ENCODE assay signal across 30 cellular contexts in genomic region chr9:126417684-126418083, GRCh38.
"Had no signal": no experiment of that assay in that cellular context is flagged by ENCODE, and none has a peak within 500 bp of the region (broad histone marks: within the 10 kb centered on the region; RNA-seq: fewer than 3 reads in every experiment).

No MANE protein-coding gene starts in this region.

- H3K27ac Mint-ChIP-seq: activated naive CD4-positive, alpha-beta T cell treated with anti-CD3 and anti-CD28 coated beads, Interleukin-2, amount 10 ng/mL, durations not matched to agents 7 days and 5 days; activated naive CD8-positive, alpha-beta T cell treated with anti-CD3 and anti-CD28 coated beads, Interleukin-2, amount 50 U/mL, for 24 hours; activated T-helper 1 cell treated with anti-CD3 and anti-CD28 coated beads, Interleukin-12 subunit alpha, Interleukin-12 subunit beta, Interleukin-2, Interleukin-4 antibody, amounts not matched to agents 30 ng/mL and 10 ng/mL and 1 ng/mL, durations not matched to agents 14 hours and 24 hours and 36 hours; nephron; progenitor cell of endocrine pancreas; stimulated activated naive CD8-positive, alpha-beta T cell treated with anti-CD3 and anti-CD28 coated beads, Interleukin-15, Interleukin-2, amounts not matched to agents 100 ng/mL and 50 ng/mL, for 24 hours; T-helper 17 cell; type B pancreatic cell had no signal

- H3K4me1 ChIP-seq: colonic mucosa, right lobe of liver had no signal

- H3K36me3 ChIP-seq: colonic mucosa, ovary had no signal

- H3K79me2 ChIP-seq: hepatocyte had no signal

- H3K4me2 ChIP-seq: hepatocyte had no signal

- H3K9me3 Mint-ChIP-seq: activated naive CD4-positive, alpha-beta T cell treated with anti-CD3 and anti-CD28 coated beads, Interleukin-2, amount 10 ng/mL, durations not matched to agents 7 days and 5 days; activated naive CD8-positive, alpha-beta T cell treated with anti-CD3 and anti-CD28 coated beads, Interleukin-2, amount 50 U/mL, for 24 hours; activated T-helper 1 cell treated with anti-CD3 and anti-CD28 coated beads, Interleukin-12 subunit alpha, Interleukin-12 subunit beta, Interleukin-2, Interleukin-4 antibody, amounts not matched to agents 30 ng/mL and 10 ng/mL and 1 ng/mL, durations not matched to agents 14 hours and 24 hours and 36 hours; effector memory CD8-positive, alpha-beta T cell; nephron; stimulated activated naive CD8-positive, alpha-beta T cell treated with anti-CD3 and anti-CD28 coated beads, Interleukin-15, Interleukin-2, amounts not matched to agents 100 ng/mL and 50 ng/mL, for 24 hours; type B pancreatic cell had no signal

- H2AFZ ChIP-seq: hepatocyte had no signal

- H3K27me3 ChIP-seq: colonic mucosa, gastroesophageal sphincter, hepatocyte, ovary, right lobe of liver, vagina had no signal

- H3K9me3 ChIP-seq: colonic mucosa, gastroesophageal sphincter, left ventricle myocardium inferior, ovary, right lobe of liver, vagina had no signal

- H3K4me3 ChIP-seq: colonic mucosa, gastroesophageal sphincter, hepatocyte, left ventricle myocardium inferior, ovary, right lobe of liver, skin epidermis, vagina had no signal

- ATAC-seq: activated CD4-positive, CD25-positive, alpha-beta regulatory T cell treated with anti-CD3 and anti-CD28 coated beads, Interleukin-2, amount 50 U/mL, for 24 hours; activated naive CD8-positive, alpha-beta T cell treated with anti-CD3 and anti-CD28 coated beads, Interleukin-2, amount 50 U/mL, for 24 hours; effector memory CD8-positive, alpha-beta T cell; gastroesophageal sphincter; right lobe of liver; T-helper 17 cell had no signal

- H3K27ac ChIP-seq: colonic mucosa, gastroesophageal sphincter, hepatocyte, left ventricle myocardium inferior, ovary, right lobe of liver, skin epidermis, vagina, WERI-Rb-1 had no signal

- H3K4me3 Mint-ChIP-seq: activated naive CD4-positive, alpha-beta T cell treated with anti-CD3 and anti-CD28 coated beads, Interleukin-2, amount 10 ng/mL, durations not matched to agents 7 days and 5 days; activated naive CD8-positive, alpha-beta T cell treated with anti-CD3 and anti-CD28 coated beads, Interleukin-2, amount 50 U/mL, for 24 hours; activated T-helper 1 cell treated with anti-CD3 and anti-CD28 coated beads, Interleukin-12 subunit alpha, Interleukin-12 subunit beta, Interleukin-2, Interleukin-4 antibody, amounts not matched to agents 30 ng/mL and 10 ng/mL and 1 ng/mL, durations not matched to agents 14 hours and 24 hours and 36 hours; effector memory CD8-positive, alpha-beta T cell; nephron; stimulated activated naive CD8-positive, alpha-beta T cell treated with anti-CD3 and anti-CD28 coated beads, Interleukin-15, Interleukin-2, amounts not matched to agents 100 ng/mL and 50 ng/mL, for 24 hours; T-helper 17 cell; type B pancreatic cell had no signal

- H3K27me3 Mint-ChIP-seq: activated naive CD8-positive, alpha-beta T cell treated with anti-CD3 and anti-CD28 coated beads, Interleukin-2, amount 50 U/mL, for 24 hours; effector memory CD8-positive, alpha-beta T cell; stimulated activated naive CD8-positive, alpha-beta T cell treated with anti-CD3 and anti-CD28 coated beads, Interleukin-15, Interleukin-2, amounts not matched to agents 100 ng/mL and 50 ng/mL, for 24 hours; T-helper 17 cell; type B pancreatic cell had no signal

- DNase-seq: activated CD4-positive, alpha-beta T cell treated with anti-CD3 and anti-CD28 coated beads for 48 hours; activated CD4-positive, alpha-beta T cell treated with anti-CD3 and anti-CD28 coated beads, Interleukin-2, amount 50 U/mL, for 48 hours; activated CD8-positive, alpha-beta memory T cell treated with anti-CD3 and anti-CD28 coated beads, Interleukin-2, amount 50 U/mL, for 4 hours; activated gamma-delta T cell; activated naive CD4-positive, alpha-beta T cell treated with anti-CD3 and anti-CD28 coated beads, Interleukin-2, amount 10 ng/mL, durations not matched to agents 7 days and 5 days; activated naive CD8-positive, alpha-beta T cell treated with anti-CD3 and anti-CD28 coated beads, Interleukin-2, amount 50 U/mL, for 24 hours; activated T-cell treated with anti-CD3 and anti-CD28 coated beads, Interleukin-2, amount 50 U/mL, for 1 hour; amygdala; colonic mucosa; effector memory CD8-positive, alpha-beta T cell; islet precursor cell; left ventricle myocardium inferior; ovary; stimulated activated CD4-positive, alpha-beta T cell treated with anti-CD3 and anti-CD28 coated beads, Interleukin-12 subunit alpha, Interleukin-12 subunit beta, amount 100 ng/mL, for 4 hours; stimulated activated CD4-positive, alpha-beta T cell treated with anti-CD3 and anti-CD28 coated beads, Interleukin-4, amount 100 ng/mL, for 1 hour; substantia nigra; T-helper 17 cell; T1000; WERI-Rb-1 had no signal
